In the genomic region with DNA sequence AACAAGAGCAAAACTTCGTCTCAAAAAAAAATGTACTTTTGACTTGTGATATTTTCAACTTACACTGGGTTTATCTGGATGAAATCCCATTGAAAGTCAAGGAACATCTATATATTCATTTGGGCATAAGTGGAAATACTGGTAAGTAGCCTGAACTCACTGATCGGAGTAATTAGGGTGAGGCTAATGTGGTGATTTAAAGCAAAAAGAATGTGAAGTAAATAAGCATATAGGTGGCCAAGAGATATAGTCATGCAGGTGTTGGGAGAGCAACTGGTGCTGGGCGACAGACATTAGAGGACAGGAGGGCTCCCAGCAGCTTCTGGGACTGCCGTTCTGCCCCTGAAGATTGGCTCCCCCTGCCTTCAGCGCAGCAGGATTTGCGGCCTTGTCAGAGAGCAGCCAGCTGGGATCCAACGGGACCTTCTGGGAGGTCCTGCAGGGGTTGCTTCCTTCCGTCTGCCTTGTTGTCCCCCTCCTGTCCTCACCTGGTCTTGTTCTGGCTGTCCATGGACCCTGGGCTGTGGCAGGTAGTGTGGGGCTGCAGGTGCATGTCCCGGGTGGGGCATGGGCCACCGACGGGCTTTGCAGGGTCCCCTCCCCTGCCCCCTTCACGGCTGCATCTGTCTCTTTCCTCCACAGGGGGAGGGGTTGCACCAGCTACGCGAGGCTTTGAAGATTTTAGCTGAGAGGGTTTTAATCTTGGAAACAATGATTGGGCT, we compare ENCODE assay signal across 15 cellular contexts. TPM values are rescaled to one million over a fixed set of nuclear protein-coding genes. Genes with fewer than 3 reads are reported as not detected.
"Had no signal": no experiment of that assay in that cellular context is flagged by ENCODE, and none has a peak within 500 bp of the region (broad histone marks: within the 10 kb centered on the region; RNA-seq: fewer than 3 reads in every experiment).

No MANE protein-coding gene starts in this region.

- H3K4me1 ChIP-seq: esophagus muscularis mucosa, left lung, sigmoid colon, thyroid gland had no signal

- H3K9me3 ChIP-seq: esophagus muscularis mucosa, left lung, ovary, sigmoid colon, spleen, thyroid gland had no signal

- H3K4me3 Mint-ChIP-seq: nephron had no signal

- H3K36me3 Mint-ChIP-seq: activated naive CD4-positive, alpha-beta T cell treated with anti-CD3 and anti-CD28 coated beads, Interleukin-2, amount 50 U/mL, for 72 hours had no signal

- H3K27me3 ChIP-seq: esophagus muscularis mucosa, hepatocyte, left lung, ovary, sigmoid colon, spleen, thyroid gland had no signal

- DNase-seq: activated CD4-positive, alpha-beta T cell treated with anti-CD3 and anti-CD28 coated beads, Interleukin-2, amount 50 U/mL, for 4 hours; activated CD4-positive, CD25-positive, alpha-beta regulatory T cell treated with anti-CD3 and anti-CD28 coated beads, Interleukin-2, amount 50 U/mL, for 72 hours; activated effector memory CD4-positive, alpha-beta T cell treated with anti-CD3 and anti-CD28 coated beads, Interleukin-2, amount 50 U/mL, for 16 hours; activated T-cell treated with anti-CD3 and anti-CD28 coated beads, Interleukin-2, amount 50 U/mL, for 1 hour; left lung; mesenchymal stem cell; sigmoid colon; spleen; thyroid gland had no signal

- H3K4me3 ChIP-seq: esophagus muscularis mucosa, hepatocyte, left lung, ovary, sigmoid colon, spleen, thyroid gland had no signal

- H3K27ac ChIP-seq: esophagus muscularis mucosa, hepatocyte, left lung, ovary, sigmoid colon, spleen, thyroid gland had no signal

- H3K36me3 ChIP-seq: left lung, ovary, sigmoid colon, thyroid gland had no signal

- H3K4me1 Mint-ChIP-seq: nephron had no signal

- H3K9me3 Mint-ChIP-seq: activated naive CD4-positive, alpha-beta T cell treated with anti-CD3 and anti-CD28 coated beads, Interleukin-2, amount 50 U/mL, for 72 hours; nephron had no signal

- H3K27ac Mint-ChIP-seq: activated naive CD4-positive, alpha-beta T cell treated with anti-CD3 and anti-CD28 coated beads, Interleukin-2, amount 50 U/mL, for 72 hours; nephron had no signal

- ATAC-seq: left lung had no signal

RNA-seq across cellular contexts. Expression of a gene that starts 48.0 kb away (rescaled TPM):
- total RNA-seq: pulmonary artery endothelial cell had no signal
